In the genomic region with DNA sequence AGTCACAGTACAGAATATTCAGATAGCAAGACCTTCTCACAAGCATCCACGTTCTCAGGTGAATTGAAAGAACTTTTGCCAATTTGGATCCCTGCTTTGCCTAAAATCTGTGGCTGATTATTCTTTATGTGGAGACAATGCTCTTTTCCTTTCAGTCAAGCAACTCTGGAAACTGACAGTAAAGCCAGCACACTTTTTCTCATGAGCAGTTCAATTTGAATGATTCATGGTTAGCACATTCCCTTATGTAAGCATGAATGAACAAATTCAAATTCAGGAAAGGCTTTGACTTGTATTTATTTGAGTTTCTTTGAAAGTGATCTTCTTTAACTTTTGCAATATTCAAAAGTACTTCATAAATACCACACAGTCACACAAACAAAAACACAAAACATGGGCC, we compare ENCODE assay signal across 24 cellular contexts. TPM values are rescaled to one million over a fixed set of nuclear protein-coding genes. Genes with fewer than 3 reads are reported as not detected.
DNase-seq lines count a peak whose midpoint lies in the region; TF ChIP-seq lines count a peak whose summit lies in the region.
"Had no signal": no experiment of that assay in that cellular context is flagged by ENCODE, and none has a peak within 500 bp of the region (broad histone marks: within the 10 kb centered on the region; RNA-seq: fewer than 3 reads in every experiment).

No MANE protein-coding gene starts in this region.

- in situ Hi-C loops in G401 (cut with HindIII; ENCODE audit: low sequenced_read_pairs) = no loop called here

- TF ChIP-seq CTCF in AG09309 (IDR thresholded peaks at IDR 0.05; ENCODE audit: control insufficient read depth, insufficient read depth, low read depth, low read length, missing control alignments) (no peak), osteocyte (IDR thresholded peaks at IDR 0.05) (no peak), hepatocyte (IDR thresholded peaks at IDR 0.05; ENCODE audit: poor library complexity) (no peak)

- H3K4me1 Mint-ChIP-seq in osteocyte (ENCODE audit: unreplicated experiment) = peaks cover 68% of the 10 kb centered on the region
- H3K4me1 Mint-ChIP-seq: activated CD8-positive, alpha-beta memory T cell treated with anti-CD3 and anti-CD28 coated beads, Interleukin-2, amount 10 ng/mL, durations not matched to agents 7 days and 5 days; CD4-positive, CD25-positive, alpha-beta regulatory T cell; IgD-negative memory B cell; neural progenitor cell had no signal

- no peak overlapping the region for H3K4me3 Mint-ChIP-seq in osteocyte (ENCODE audit: unreplicated experiment)
- H3K4me3 Mint-ChIP-seq: activated CD8-positive, alpha-beta memory T cell treated with anti-CD3 and anti-CD28 coated beads, Interleukin-2, amount 10 ng/mL, durations not matched to agents 7 days and 5 days; CD4-positive, CD25-positive, alpha-beta regulatory T cell; IgD-negative memory B cell; neural progenitor cell had no signal

- no peaks in the 10 kb centered on the region for H3K9me3 ChIP-seq in hepatocyte (ENCODE audit: low read depth)
- H3K9me3 ChIP-seq: MG63 had no signal

- H3K36me3 ChIP-seq in hepatocyte (replicated peaks; ENCODE audit: insufficient read depth, low read depth) = no peaks in the 10 kb centered on the region
- H3K36me3 ChIP-seq: cardiac muscle cell, MG63, neural progenitor cell had no signal

- peak overlapping the region; percentile 80 for H3K27ac Mint-ChIP-seq in osteocyte (ENCODE audit: unreplicated experiment)
- H3K27ac Mint-ChIP-seq: activated CD8-positive, alpha-beta memory T cell treated with anti-CD3 and anti-CD28 coated beads, Interleukin-2, amount 10 ng/mL, durations not matched to agents 7 days and 5 days; CD4-positive, CD25-positive, alpha-beta regulatory T cell; IgD-negative memory B cell; neural progenitor cell had no signal

- H3K9me3 Mint-ChIP-seq in osteocyte (ENCODE audit: unreplicated experiment) = peaks cover 5% of the 10 kb centered on the region
- H3K9me3 Mint-ChIP-seq: neural progenitor cell had no signal

- no peaks in the 10 kb centered on the region for H3K4me1 ChIP-seq in hepatocyte (ENCODE audit: insufficient read depth)
- H3K4me1 ChIP-seq: neural progenitor cell had no signal

- no peak overlapping the region for H3K4me2 ChIP-seq in hepatocyte
- H3K4me2 ChIP-seq: neural progenitor cell had no signal

- no peaks in the 10 kb centered on the region for H3K79me2 ChIP-seq in hepatocyte

- H4K20me1 ChIP-seq in hepatocyte (ENCODE audit: insufficient read depth, poor library complexity, severe bottlenecking) = no peaks in the 10 kb centered on the region

- H3K27ac ChIP-seq in hepatocyte = no peak overlapping the region
- H3K27ac ChIP-seq: cardiac muscle cell, epithelial cell of prostate, HL-60, neural progenitor cell had no signal

- WGBS in hepatocyte (ENCODE audit: low lambda C conversion rate, missing lambda C conversion rate) = 75% methylated on average over 1 of the region's 1 CpG

- no peak overlapping the region for H3K4me3 ChIP-seq in AG09309 (ENCODE audit: control insufficient read depth, low read depth, low read length)
- no peak overlapping the region for H3K4me3 ChIP-seq in hepatocyte
- H3K4me3 ChIP-seq: cardiac muscle cell, MG63, neural progenitor cell had no signal

- H3K27me3 Mint-ChIP-seq in osteocyte (ENCODE audit: unreplicated experiment) = no peaks in the 10 kb centered on the region
- H3K27me3 Mint-ChIP-seq: activated CD8-positive, alpha-beta memory T cell treated with anti-CD3 and anti-CD28 coated beads, Interleukin-2, amount 10 ng/mL, durations not matched to agents 7 days and 5 days; CD4-positive, CD25-positive, alpha-beta regulatory T cell; IgD-negative memory B cell had no signal

- H3K36me3 Mint-ChIP-seq in osteocyte (ENCODE audit: unreplicated experiment) = peaks cover 11% of the 10 kb centered on the region
- H3K36me3 Mint-ChIP-seq: activated CD8-positive, alpha-beta memory T cell treated with anti-CD3 and anti-CD28 coated beads, Interleukin-2, amount 10 ng/mL, durations not matched to agents 7 days and 5 days; CD4-positive, CD25-positive, alpha-beta regulatory T cell; IgD-negative memory B cell; neural progenitor cell had no signal

- no peaks in the 10 kb centered on the region for H3K27me3 ChIP-seq in hepatocyte
- H3K27me3 ChIP-seq: cardiac muscle cell, MG63, neural progenitor cell had no signal

- DNase-seq in AG09309 (ENCODE audit: low read depth) (peak; percentile 7), amniotic epithelial cell (ENCODE audit: low read depth) (peak; percentile 7), fibroblast of peridontal ligament (ENCODE audit: extremely low read depth) (peak; percentile 64), osteocyte (ENCODE audit: extremely low spot score, unreplicated experiment) (no peak), G401 (ENCODE audit: low spot score) (no peak), hepatocyte (ENCODE audit: low spot score) (no peak), NCI-H1048 (lab: John Stamatoyannopoulos, UW) (no peak)
- DNase-seq in activated CD4-positive, CD25-positive, alpha-beta regulatory T cell (lab: John Stamatoyannopoulos, UW) = no peak
- DNase-seq: ACHN; activated CD4-positive, alpha-beta T cell treated with anti-CD3 and anti-CD28 coated beads for 48 hours; activated CD8-positive, alpha-beta memory T cell treated with anti-CD3 and anti-CD28 coated beads, Interleukin-2, amount 10 ng/mL, durations not matched to agents 7 days and 5 days; CD4-positive, CD25-positive, alpha-beta regulatory T cell; DMS153; GF-D8; MG63; midbrain; NCI-H146; stimulated activated CD4-positive, alpha-beta T cell treated with anti-CD3 and anti-CD28 coated beads, Interleukin-12 subunit alpha, Interleukin-12 subunit beta, amount 100 ng/mL, for 4 hours; substantia nigra had no signal

- H2AFZ ChIP-seq in hepatocyte = no peak overlapping the region
- H2AFZ ChIP-seq: neural progenitor cell had no signal

- no peaks in the 10 kb centered on the region for H3K9me2 ChIP-seq in hepatocyte (replicated peaks; ENCODE audit: insufficient read depth)

RNA-seq across cellular contexts. Expression of a gene that starts 57.6 kb away (rescaled TPM):
- total RNA-seq in osteocyte (24.5 and 24.8 TPM in 2 replicates), hepatocyte (0.80 and 2.0 TPM in 2 replicates)
- not detected in 2 replicates for total RNA-seq in G401 (2014; rRNA removed; shearing (Covaris generic))
- polyA plus RNA-seq in hepatocyte = 1.00 and 1.3 TPM in 2 replicates
- total RNA-seq: activated CD8-positive, alpha-beta memory T cell treated with anti-CD3 and anti-CD28 coated beads, Interleukin-2, amount 10 ng/mL, durations not matched to agents 7 days and 5 days; cardiac muscle cell; CD4-positive, CD25-positive, alpha-beta regulatory T cell had no signal
- polyA plus RNA-seq: CD4-positive, CD25-positive, alpha-beta regulatory T cell; IgD-negative memory B cell had no signal

Comparison
In these comparisons a context has a peak if more than half of its experiments do, and no peak if none do; other contexts are left out.
1. DNase-seq: peak in AG09309 (single experiment), amniotic epithelial cell (single experiment) and fibroblast of peridontal ligament (single experiment); none in osteocyte (single experiment), G401 (single experiment), hepatocyte (single experiment), activated CD4-positive, CD25-positive, alpha-beta regulatory T cell (0 of 4) and NCI-H1048 (single experiment).